Comparison of ENCODE assay signal across 9 cellular contexts in genomic region chr4:2806392-2807355, GRCh38. TPM values are rescaled to one million over a fixed set of nuclear protein-coding genes. Genes with fewer than 3 reads are reported as not detected.
DNase-seq lines count a peak whose midpoint lies in the region; ATAC-seq, FAIRE-seq and TF ChIP-seq lines count a peak whose summit lies in the region.
"Had no signal": no experiment of that assay in that cellular context is flagged by ENCODE, and none has a peak within 500 bp of the region (broad histone marks: within the 10 kb centered on the region; RNA-seq: fewer than 3 reads in every experiment).

No MANE protein-coding gene starts in this region.

- no TSS peak for BruUV-seq in A673 (replicated peaks; lab: Mats Ljungman, UMichigan)

- H3K27me3 Mint-ChIP-seq in CD14-positive monocyte (ENCODE audit: low read depth in 3 of 3) (peaks cover 0 to 2% (median under 1%) of the 10 kb centered on the region in 3 donors), WTC11 (ENCODE audit: low read depth) (no peaks in the 10 kb centered on the region)

- H3K9me3 ChIP-seq in pancreas (no peaks in the 10 kb centered on the region), A673 (ENCODE audit: low read depth, low read length, poor library complexity, severe bottlenecking) (no peaks in the 10 kb centered on the region)

- no peak for FAIRE-seq in pancreas (lab: Jason Lieb, UNC)

- no peak; the same call in 1 of the 2 replicates for ATAC-seq in WTC11
- peak; percentile 66 for ATAC-seq in Right ventricle myocardium superior (ENCODE audit: poor library complexity)
- peak; percentile 50 to 77 (median 56) for ATAC-seq in pancreas
- no peak for ATAC-seq in GM18498 (IDR thresholded peaks at IDR 0.05; ENCODE audit: unreplicated experiment)

- H3K4me3 ChIP-seq in pancreas (no peak overlapping the region), A673 (ENCODE audit: low read depth, low read length, poor library complexity, severe bottlenecking) (no peak overlapping the region)

- H3K27me3 ChIP-seq in pancreas (no peaks in the 10 kb centered on the region), A673 (replicated peaks; ENCODE audit: insufficient read depth, low read depth, low read length, poor library complexity) (no peaks in the 10 kb centered on the region)

- no peak for DNase-seq in CD14-positive monocyte (ENCODE audit: low spot score)
- no peak for DNase-seq in WTC11 (ENCODE audit: low spot score)
- DNase-seq in Right ventricle myocardium superior = peak; percentile 86
- peak in 5 of 6 donors; percentile 62 to 89 (median 73) for DNase-seq in pancreas
- DNase-seq in DMS53 (lab: John Stamatoyannopoulos, UW) = no peak
- DNase-seq in A673 (ENCODE audit: low spot score) = no peak
- DNase-seq in pons (ENCODE audit: low spot score) = no peak
- DNase-seq: stimulated activated naive CD4-positive, alpha-beta T cell had no signal

- CTCF ChIA-PET in WTC11 (lab: Charles Lee) = interaction anchor here (0.5 kb wide), 1 partner anchor 42 kb away, joined by 3 read pairs; no protein-coding TSS in a partner anchor
- CTCF ChIA-PET in A673 (lab: Charles Lee) = no interaction called here

- 49 to 54% methylated on average over 26 to 27 of the region's 27 CpGs for WGBS in pancreas, 2 donors

- H3K27ac Mint-ChIP-seq in CD14-positive monocyte (peak overlapping the region; percentile 60 to 98 (median 83)), WTC11 (peak overlapping the region; percentile 57; the same call in 1 of the 2 replicates)

- POLR2A ChIA-PET in WTC11 (lab: Charles Lee) (no interaction called here), A673 (lab: Charles Lee; ENCODE audit: low non-redundant PET) (no interaction called here)

- intact Hi-C loops in CD14-positive monocyte (cut with micrococcal nuclease) = no loop called here
- intact Hi-C loops in Right ventricle myocardium superior (cut with DNase I) = no loop called here
- intact Hi-C loops in pancreas (cut with DNase I) = no loop called here
- intact Hi-C loops in A673 (cut with micrococcal nuclease; ENCODE audit: unreplicated experiment) = no loop called here

- H3K4me3 Mint-ChIP-seq in CD14-positive monocyte (peak overlapping the region in 1 of 2 donors; percentile 32), WTC11 (no peak overlapping the region)

- H3K9me3 Mint-ChIP-seq in CD14-positive monocyte = no peaks in the 10 kb centered on the region
- no peaks in the 10 kb centered on the region for H3K9me3 Mint-ChIP-seq in WTC11

- H3K27ac ChIP-seq in pancreas (peak overlapping the region in 3 of 4 donors; percentile 1 to 40 (median 28)), A673 (ENCODE audit: low read depth, low read length, poor library complexity, severe bottlenecking) (no peak overlapping the region)

- peaks cover 15 to 36% (median 21%) of the 10 kb centered on the region in 3 donors for H3K4me1 ChIP-seq in pancreas
- no peaks in the 10 kb centered on the region for H3K4me1 ChIP-seq in A673 (ENCODE audit: insufficient read depth, low read length, poor library complexity, severe bottlenecking)

- H3K4me1 Mint-ChIP-seq in CD14-positive monocyte (peaks cover 89% of the 10 kb centered on the region), WTC11 (peaks cover 3% of the 10 kb centered on the region)

- H3K36me3 ChIP-seq in pancreas (no peaks in the 10 kb centered on the region), A673 (ENCODE audit: insufficient read depth, low read length, poor library complexity, severe bottlenecking) (no peaks in the 10 kb centered on the region)

- peaks cover 41 to 70% of the 10 kb centered on the region in 2 donors for H3K36me3 Mint-ChIP-seq in CD14-positive monocyte
- H3K36me3 Mint-ChIP-seq in WTC11 = no peaks in the 10 kb centered on the region

- TF ChIP-seq CTCF in CD14-positive monocyte (IDR thresholded peaks at IDR 0.05) (no peak), WTC11 (IDR thresholded peaks at IDR 0.05) (no peak), pancreas (IDR thresholded peaks at IDR 0.05) (no peak), A673 (conservative IDR thresholded peaks at IDR 0.05; ENCODE audit: low read depth, low read length) (no peak)

TF ChIP-seq in WTC11, 78 proteins besides CTCF, POLR2A, EP300 and RAD21:
- TF ChIP-seq JUN (CRISPR knock-in tag; IDR thresholded peaks at IDR 0.05) = no peak
- no peak for TF ChIP-seq NFATC4 (CRISPR knock-in tag; IDR thresholded peaks at IDR 0.05)
- TF ChIP-seq TCF7 (CRISPR knock-in tag; IDR thresholded peaks at IDR 0.05; ENCODE audit: low read depth) = no peak
- no peak for TF ChIP-seq FOXP1 (CRISPR knock-in tag; IDR thresholded peaks at IDR 0.05; ENCODE audit: borderline replicate concordance)
- no peak for TF ChIP-seq MXD4 (CRISPR knock-in tag; IDR thresholded peaks at IDR 0.05; ENCODE audit: borderline replicate concordance)

RNA-seq across cellular contexts. Expression of gene SH3BP2, which starts 13.8 kb away (rescaled TPM):
- polyA plus RNA-seq in CD14-positive monocyte (10 to 100 TPM; 19.1 to 26.9 TPM), pancreas (10 to 100 TPM; 16.2 to 56.5 TPM)
- total RNA-seq in WTC11 (2021) (43.2 to 49.1 TPM (median 44.5 TPM) in 3 replicates), Right ventricle myocardium superior (24.9 TPM), pancreas (10 to 100 TPM; 12.3 to 54.6 (median 27.0) TPM), A673 (2021) (34.4 and 37.7 TPM in 2 replicates)

RNA-seq across cellular contexts. Expression of gene ADD1, which starts 37.0 kb away (rescaled TPM):
- polyA plus RNA-seq in CD14-positive monocyte (100 to 1,000 TPM in 1 of 2 donors, 10 to 100 TPM in 1; 76.1 to 103 TPM), pancreas (100 to 1,000 TPM; 158 to 160 TPM)
- total RNA-seq in WTC11 (2021) (164 to 178 TPM (median 167 TPM) in 3 replicates), Right ventricle myocardium superior (217 TPM), pancreas (100 to 1,000 TPM in 1 of 6 donors, 10 to 100 TPM in 5; 70.9 to 160 (median 86.2) TPM), A673 (2021) (232 and 237 TPM in 2 replicates)

RNA-seq across cellular contexts. Expression of gene TNIP2, which starts 50.5 kb away (rescaled TPM):
- polyA plus RNA-seq in CD14-positive monocyte (10 to 100 TPM; 27.6 to 28.2 TPM), pancreas (10 to 100 TPM; 22.6 to 25.4 TPM)
- total RNA-seq in WTC11 (2021) (39.3 to 44.4 TPM (median 41.5 TPM) in 3 replicates), Right ventricle myocardium superior (25.9 TPM), pancreas (10 to 100 TPM; 11.4 to 23.1 (median 15.2) TPM), A673 (2021) (31.9 and 32.5 TPM in 2 replicates)

Comparison
In these comparisons a context has a peak if more than half of its experiments do, and no peak if none do; other contexts are left out.
1. DNase-seq: peak in Right ventricle myocardium superior (single experiment) and pancreas (5 of 6); none in CD14-positive monocyte (single experiment), WTC11 (single experiment), DMS53 (single experiment), A673 (single experiment) and pons (single experiment).
2. ATAC-seq: peak in Right ventricle myocardium superior (single experiment) and pancreas (4 of 4); none in WTC11 (single experiment) and GM18498 (single experiment).